ENCODE assay signal across 2 cellular contexts in the genomic region with DNA sequence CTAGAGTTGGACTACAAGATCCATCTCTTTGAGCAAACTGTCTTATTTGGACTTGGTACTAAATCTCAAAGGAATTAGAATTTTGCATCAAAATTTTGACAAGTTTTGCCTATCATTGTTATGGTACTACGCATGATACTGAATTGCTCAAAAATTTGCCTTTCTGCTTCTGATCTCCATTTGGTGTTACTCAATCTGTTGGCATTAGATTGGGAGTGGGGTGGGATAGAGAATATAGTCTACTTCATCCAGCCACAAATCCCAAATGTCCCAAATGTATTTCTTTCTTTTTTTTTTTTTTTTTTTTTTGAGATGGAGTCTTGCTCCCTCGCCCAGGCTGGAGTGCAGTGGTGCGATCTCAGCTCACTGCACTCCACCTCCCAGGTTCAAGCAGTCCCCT.
TF ChIP-seq lines count a peak whose summit lies in the region.

No MANE protein-coding gene starts in this region.

TF ChIP-seq in SK-N-SH, 30 proteins besides CTCF, POLR2A, EP300 and RAD21 (continued from another document):
- TF ChIP-seq ELF1 (IDR thresholded peaks at IDR 0.05) (no peak), TAF1 (IDR thresholded peaks at IDR 0.05; ENCODE audit: borderline replicate concordance, low read depth, low read length) (no peak), TCF12 (IDR thresholded peaks at IDR 0.05) (no peak), FOXJ3 (CRISPR knock-in tag; IDR thresholded peaks at IDR 0.05) (no peak)
- TF ChIP-seq, protein P1, sequence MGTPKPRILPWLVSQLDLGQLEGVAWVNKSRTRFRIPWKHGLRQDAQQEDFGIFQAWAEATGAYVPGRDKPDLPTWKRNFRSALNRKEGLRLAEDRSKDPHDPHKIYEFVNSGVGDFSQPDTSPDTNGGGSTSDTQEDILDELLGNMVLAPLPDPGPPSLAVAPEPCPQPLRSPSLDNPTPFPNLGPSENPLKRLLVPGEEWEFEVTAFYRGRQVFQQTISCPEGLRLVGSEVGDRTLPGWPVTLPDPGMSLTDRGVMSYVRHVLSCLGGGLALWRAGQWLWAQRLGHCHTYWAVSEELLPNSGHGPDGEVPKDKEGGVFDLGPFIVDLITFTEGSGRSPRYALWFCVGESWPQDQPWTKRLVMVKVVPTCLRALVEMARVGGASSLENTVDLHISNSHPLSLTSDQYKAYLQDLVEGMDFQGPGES (IDR thresholded peaks at IDR 0.05; ENCODE audit: low read depth, low read length): no peak
- TF ChIP-seq, protein P2, sequence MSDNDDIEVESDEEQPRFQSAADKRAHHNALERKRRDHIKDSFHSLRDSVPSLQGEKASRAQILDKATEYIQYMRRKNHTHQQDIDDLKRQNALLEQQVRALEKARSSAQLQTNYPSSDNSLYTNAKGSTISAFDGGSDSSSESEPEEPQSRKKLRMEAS (IDR thresholded peaks at IDR 0.05; ENCODE audit: low read depth): no peak
- TF ChIP-seq, protein P3, sequence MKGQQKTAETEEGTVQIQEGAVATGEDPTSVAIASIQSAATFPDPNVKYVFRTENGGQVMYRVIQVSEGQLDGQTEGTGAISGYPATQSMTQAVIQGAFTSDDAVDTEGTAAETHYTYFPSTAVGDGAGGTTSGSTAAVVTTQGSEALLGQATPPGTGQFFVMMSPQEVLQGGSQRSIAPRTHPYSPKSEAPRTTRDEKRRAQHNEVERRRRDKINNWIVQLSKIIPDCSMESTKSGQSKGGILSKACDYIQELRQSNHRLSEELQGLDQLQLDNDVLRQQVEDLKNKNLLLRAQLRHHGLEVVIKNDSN (IDR thresholded peaks at IDR 0.05; ENCODE audit: borderline replicate concordance, low read depth): no peak

TF ChIP-seq in SK-N-SH treated with all-trans-retinoic acid at 6 μM for 48 hours, 23 proteins besides CTCF, POLR2A, EP300 and RAD21 (continued from another document):
- TF ChIP-seq, protein P4, sequence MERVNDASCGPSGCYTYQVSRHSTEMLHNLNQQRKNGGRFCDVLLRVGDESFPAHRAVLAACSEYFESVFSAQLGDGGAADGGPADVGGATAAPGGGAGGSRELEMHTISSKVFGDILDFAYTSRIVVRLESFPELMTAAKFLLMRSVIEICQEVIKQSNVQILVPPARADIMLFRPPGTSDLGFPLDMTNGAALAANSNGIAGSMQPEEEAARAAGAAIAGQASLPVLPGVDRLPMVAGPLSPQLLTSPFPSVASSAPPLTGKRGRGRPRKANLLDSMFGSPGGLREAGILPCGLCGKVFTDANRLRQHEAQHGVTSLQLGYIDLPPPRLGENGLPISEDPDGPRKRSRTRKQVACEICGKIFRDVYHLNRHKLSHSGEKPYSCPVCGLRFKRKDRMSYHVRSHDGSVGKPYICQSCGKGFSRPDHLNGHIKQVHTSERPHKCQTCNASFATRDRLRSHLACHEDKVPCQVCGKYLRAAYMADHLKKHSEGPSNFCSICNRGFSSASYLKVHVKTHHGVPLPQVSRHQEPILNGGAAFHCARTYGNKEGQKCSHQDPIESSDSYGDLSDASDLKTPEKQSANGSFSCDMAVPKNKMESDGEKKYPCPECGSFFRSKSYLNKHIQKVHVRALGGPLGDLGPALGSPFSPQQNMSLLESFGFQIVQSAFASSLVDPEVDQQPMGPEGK (CRISPR knock-in tag; IDR thresholded peaks at IDR 0.05; ENCODE audit: borderline replicate concordance): no peak
- TF ChIP-seq, protein P5, sequence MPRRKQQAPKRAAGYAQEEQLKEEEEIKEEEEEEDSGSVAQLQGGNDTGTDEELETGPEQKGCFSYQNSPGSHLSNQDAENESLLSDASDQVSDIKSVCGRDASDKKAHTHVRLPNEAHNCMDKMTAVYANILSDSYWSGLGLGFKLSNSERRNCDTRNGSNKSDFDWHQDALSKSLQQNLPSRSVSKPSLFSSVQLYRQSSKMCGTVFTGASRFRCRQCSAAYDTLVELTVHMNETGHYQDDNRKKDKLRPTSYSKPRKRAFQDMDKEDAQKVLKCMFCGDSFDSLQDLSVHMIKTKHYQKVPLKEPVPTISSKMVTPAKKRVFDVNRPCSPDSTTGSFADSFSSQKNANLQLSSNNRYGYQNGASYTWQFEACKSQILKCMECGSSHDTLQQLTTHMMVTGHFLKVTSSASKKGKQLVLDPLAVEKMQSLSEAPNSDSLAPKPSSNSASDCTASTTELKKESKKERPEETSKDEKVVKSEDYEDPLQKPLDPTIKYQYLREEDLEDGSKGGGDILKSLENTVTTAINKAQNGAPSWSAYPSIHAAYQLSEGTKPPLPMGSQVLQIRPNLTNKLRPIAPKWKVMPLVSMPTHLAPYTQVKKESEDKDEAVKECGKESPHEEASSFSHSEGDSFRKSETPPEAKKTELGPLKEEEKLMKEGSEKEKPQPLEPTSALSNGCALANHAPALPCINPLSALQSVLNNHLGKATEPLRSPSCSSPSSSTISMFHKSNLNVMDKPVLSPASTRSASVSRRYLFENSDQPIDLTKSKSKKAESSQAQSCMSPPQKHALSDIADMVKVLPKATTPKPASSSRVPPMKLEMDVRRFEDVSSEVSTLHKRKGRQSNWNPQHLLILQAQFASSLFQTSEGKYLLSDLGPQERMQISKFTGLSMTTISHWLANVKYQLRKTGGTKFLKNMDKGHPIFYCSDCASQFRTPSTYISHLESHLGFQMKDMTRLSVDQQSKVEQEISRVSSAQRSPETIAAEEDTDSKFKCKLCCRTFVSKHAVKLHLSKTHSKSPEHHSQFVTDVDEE (CRISPR knock-in tag; IDR thresholded peaks at IDR 0.05): no peak
- TF ChIP-seq ZFP30 (CRISPR knock-in tag; IDR thresholded peaks at IDR 0.05): no peak
- TF ChIP-seq, protein P6, sequence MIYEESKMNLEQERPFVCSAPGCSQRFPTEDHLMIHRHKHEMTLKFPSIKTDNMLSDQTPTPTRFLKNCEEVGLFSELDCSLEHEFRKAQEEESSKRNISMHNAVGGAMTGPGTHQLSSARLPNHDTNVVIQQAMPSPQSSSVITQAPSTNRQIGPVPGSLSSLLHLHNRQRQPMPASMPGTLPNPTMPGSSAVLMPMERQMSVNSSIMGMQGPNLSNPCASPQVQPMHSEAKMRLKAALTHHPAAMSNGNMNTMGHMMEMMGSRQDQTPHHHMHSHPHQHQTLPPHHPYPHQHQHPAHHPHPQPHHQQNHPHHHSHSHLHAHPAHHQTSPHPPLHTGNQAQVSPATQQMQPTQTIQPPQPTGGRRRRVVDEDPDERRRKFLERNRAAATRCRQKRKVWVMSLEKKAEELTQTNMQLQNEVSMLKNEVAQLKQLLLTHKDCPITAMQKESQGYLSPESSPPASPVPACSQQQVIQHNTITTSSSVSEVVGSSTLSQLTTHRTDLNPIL (CRISPR knock-in tag; IDR thresholded peaks at IDR 0.05; ENCODE audit: low read depth): no peak
- TF ChIP-seq GLIS3 (CRISPR knock-in tag; IDR thresholded peaks at IDR 0.05): no peak
- TF ChIP-seq ZFP3 (CRISPR knock-in tag; IDR thresholded peaks at IDR 0.05): no peak
- TF ChIP-seq CSDC2 (CRISPR knock-in tag; IDR thresholded peaks at IDR 0.05): no peak
- TF ChIP-seq TOX (CRISPR knock-in tag; IDR thresholded peaks at IDR 0.05; ENCODE audit: borderline replicate concordance): no peak
- TF ChIP-seq, protein P7, sequence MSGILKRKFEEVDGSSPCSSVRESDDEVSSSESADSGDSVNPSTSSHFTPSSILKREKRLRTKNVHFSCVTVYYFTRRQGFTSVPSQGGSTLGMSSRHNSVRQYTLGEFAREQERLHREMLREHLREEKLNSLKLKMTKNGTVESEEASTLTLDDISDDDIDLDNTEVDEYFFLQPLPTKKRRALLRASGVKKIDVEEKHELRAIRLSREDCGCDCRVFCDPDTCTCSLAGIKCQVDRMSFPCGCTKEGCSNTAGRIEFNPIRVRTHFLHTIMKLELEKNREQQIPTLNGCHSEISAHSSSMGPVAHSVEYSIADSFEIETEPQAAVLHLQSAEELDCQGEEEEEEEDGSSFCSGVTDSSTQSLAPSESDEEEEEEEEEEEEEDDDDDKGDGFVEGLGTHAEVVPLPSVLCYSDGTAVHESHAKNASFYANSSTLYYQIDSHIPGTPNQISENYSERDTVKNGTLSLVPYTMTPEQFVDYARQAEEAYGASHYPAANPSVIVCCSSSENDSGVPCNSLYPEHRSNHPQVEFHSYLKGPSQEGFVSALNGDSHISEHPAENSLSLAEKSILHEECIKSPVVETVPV (CRISPR knock-in tag; IDR thresholded peaks at IDR 0.05): no peak
- TF ChIP-seq OSR1 (CRISPR knock-in tag; IDR thresholded peaks at IDR 0.05): no peak
- TF ChIP-seq TCF4 (CRISPR knock-in tag; IDR thresholded peaks at IDR 0.05; ENCODE audit: borderline replicate concordance): no peak
